ENCODE assay signal across 23 cellular contexts in the genomic region with DNA sequence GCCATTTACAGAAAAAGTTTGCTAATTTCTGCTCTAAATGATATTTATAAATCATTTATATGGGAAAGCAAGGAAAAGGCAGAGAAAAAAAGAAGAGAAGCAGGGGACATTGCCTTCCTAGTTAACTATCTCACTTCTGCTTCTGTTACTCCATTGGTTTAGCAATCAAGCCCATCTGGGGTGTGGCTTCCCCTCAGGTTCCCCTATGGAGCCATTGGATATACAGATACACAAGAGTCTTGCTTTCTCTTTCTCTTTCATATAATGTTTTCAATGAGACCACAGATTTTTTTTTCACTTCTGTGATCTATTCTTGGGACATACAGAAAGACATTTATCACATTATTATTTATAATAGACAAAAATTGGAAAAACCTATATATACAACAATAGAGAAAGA.
"Had no signal": no experiment of that assay in that cellular context is flagged by ENCODE, and none has a peak within 500 bp of the region (broad histone marks: within the 10 kb centered on the region; RNA-seq: fewer than 3 reads in every experiment).

No MANE protein-coding gene starts in this region.

- H3K4me3 Mint-ChIP-seq: activated CD4-positive, alpha-beta T cell treated with anti-CD3 and anti-CD28 coated beads, Interleukin-2, amount 10 ng/mL, durations not matched to agents 7 days and 5 days; activated naive CD4-positive, alpha-beta T cell treated with anti-CD3 and anti-CD28 coated beads for 36 hours; activated T-cell treated with anti-CD3 and anti-CD28 coated beads, Interleukin-2, amount 50 U/mL, for 4 hours; endodermal cell; naive B cell; neural crest cell; stimulated activated naive CD8-positive, alpha-beta T cell treated with anti-CD3 and anti-CD28 coated beads, Interleukin-15, Interleukin-2, amounts not matched to agents 100 ng/mL and 50 ng/mL, for 24 hours had no signal

- H3K36me3 ChIP-seq: brain microvascular endothelial cell, tibial nerve, uterus had no signal

- H3K36me3 Mint-ChIP-seq: naive B cell had no signal

- H3K4me1 ChIP-seq: tibial nerve, uterus had no signal

- H3K4me3 ChIP-seq: dorsolateral prefrontal cortex, mucosa of descending colon, tibial nerve, uterus had no signal

- H3K27ac Mint-ChIP-seq: activated CD4-positive, alpha-beta T cell treated with anti-CD3 and anti-CD28 coated beads, Interleukin-2, amount 10 ng/mL, durations not matched to agents 7 days and 5 days; activated naive CD4-positive, alpha-beta T cell treated with anti-CD3 and anti-CD28 coated beads for 36 hours; endodermal cell; naive B cell; progenitor cell of endocrine pancreas; stimulated activated naive CD8-positive, alpha-beta T cell treated with anti-CD3 and anti-CD28 coated beads, Interleukin-15, Interleukin-2, amounts not matched to agents 100 ng/mL and 50 ng/mL, for 24 hours had no signal

- ATAC-seq: activated CD4-positive, CD25-positive, alpha-beta regulatory T cell treated with anti-CD3 and anti-CD28 coated beads, Interleukin-2, amount 50 U/mL, for 24 hours; activated T-cell treated with anti-CD3 and anti-CD28 coated beads, Interleukin-2, amount 50 U/mL, for 4 hours; mucosa of descending colon had no signal

- H3K27me3 ChIP-seq: brain microvascular endothelial cell, dorsolateral prefrontal cortex, tibial nerve, uterus had no signal

- H3K9me3 ChIP-seq: mucosa of descending colon, uterus had no signal

- H3K4me1 Mint-ChIP-seq: activated CD4-positive, alpha-beta T cell treated with anti-CD3 and anti-CD28 coated beads, Interleukin-2, amount 10 ng/mL, durations not matched to agents 7 days and 5 days; naive B cell; neural crest cell had no signal

- FAIRE-seq: colon had no signal

- H3K27me3 Mint-ChIP-seq: activated CD4-positive, alpha-beta T cell treated with anti-CD3 and anti-CD28 coated beads, Interleukin-2, amount 10 ng/mL, durations not matched to agents 7 days and 5 days; progenitor cell of endocrine pancreas; stimulated activated naive CD8-positive, alpha-beta T cell treated with anti-CD3 and anti-CD28 coated beads, Interleukin-15, Interleukin-2, amounts not matched to agents 100 ng/mL and 50 ng/mL, for 24 hours had no signal

- DNase-seq: activated CD4-positive, alpha-beta T cell treated with anti-CD3 and anti-CD28 coated beads, Interleukin-2, amount 10 ng/mL, durations not matched to agents 7 days and 5 days; activated CD8-positive, alpha-beta memory T cell treated with anti-CD3 and anti-CD28 coated beads, Interleukin-2, amount 50 U/mL, for 4 hours; activated naive CD4-positive, alpha-beta T cell treated with anti-CD3 and anti-CD28 coated beads for 36 hours; activated T-cell treated with anti-CD3 and anti-CD28 coated beads, Interleukin-2, amount 50 U/mL, for 4 hours; aorta; brain microvascular endothelial cell; central memory CD4-positive, alpha-beta T cell; dorsolateral prefrontal cortex; endodermal cell; foreskin fibroblast; mesenchymal stem cell; mucosa of descending colon; naive B cell; stimulated activated CD4-positive, alpha-beta T cell treated with anti-CD3 and anti-CD28 coated beads, Interleukin-15, amount 100 ng/mL, for 24 hours; stimulated activated CD4-positive, alpha-beta T cell treated with anti-CD3 and anti-CD28 coated beads, Interleukin-2, amount 100 ng/mL, for 48 hours; uterus had no signal

- H3K27ac ChIP-seq: brain microvascular endothelial cell, dorsolateral prefrontal cortex, epithelial cell of prostate, tibial nerve, uterus had no signal
